9 cellular contexts compared by ENCODE assay signal in genomic region chr5:72517961-72518690, GRCh38. TPM values are rescaled to one million over a fixed set of nuclear protein-coding genes. Genes with fewer than 3 reads are reported as not detected.
DNase-seq lines count a peak whose midpoint lies in the region; ATAC-seq and TF ChIP-seq lines count a peak whose summit lies in the region.
"Had no signal": no experiment of that assay in that cellular context is flagged by ENCODE, and none has a peak within 500 bp of the region (broad histone marks: within the 10 kb centered on the region; RNA-seq: fewer than 3 reads in every experiment).

No MANE protein-coding gene starts in this region.

- no peak overlapping the region for H3K4me3 ChIP-seq in sigmoid colon
- H3K4me3 ChIP-seq: SJSA1 had no signal

- H3K27ac ChIP-seq in sigmoid colon = peak overlapping the region in 1 of 4 donors; percentile 48
- H3K27ac ChIP-seq: SJSA1 had no signal

- H3K4me1 Mint-ChIP-seq in activated T-helper 2 cell treated with anti-CD3 and anti-CD28 coated beads, Interferon-gamma antibody, Interleukin-2, Interleukin-4, amounts not matched to agents 10 μg/mL and 5 μg/mL and 100 μg/mL, durations not matched to agents 14 hours and 24 hours and 36 hours (ENCODE audit: low read depth) = peaks cover 11% of the 10 kb centered on the region
- H3K4me1 Mint-ChIP-seq in activated naive CD8-positive, alpha-beta T cell treated with anti-CD3 and anti-CD28 coated beads, Interleukin-2, amount 50 U/mL, for 24 hours = peaks cover 5% of the 10 kb centered on the region

- H3K9me3 Mint-ChIP-seq in activated T-helper 2 cell treated with anti-CD3 and anti-CD28 coated beads, Interferon-gamma antibody, Interleukin-2, Interleukin-4, amounts not matched to agents 10 μg/mL and 5 μg/mL and 100 μg/mL, durations not matched to agents 14 hours and 24 hours and 36 hours = no peaks in the 10 kb centered on the region
- peaks cover 7% of the 10 kb centered on the region for H3K9me3 Mint-ChIP-seq in activated naive CD8-positive, alpha-beta T cell treated with anti-CD3 and anti-CD28 coated beads, Interleukin-2, amount 50 U/mL, for 24 hours

- DNase-seq in GM10248 (ENCODE audit: extremely low spot score) (peak; percentile 24), left ventricle myocardium superior (peak; percentile 68), sigmoid colon (peak; percentile 70), NCI-H2029 treated with DMSO at 0.1 percent for 48 hours (lab: John Stamatoyannopoulos, UW) (no peak)
- no peak for DNase-seq in activated T-helper 2 cell treated with anti-CD3 and anti-CD28 coated beads, Interferon-gamma antibody, Interleukin-2, Interleukin-4, amounts not matched to agents 10 μg/mL and 5 μg/mL and 100 μg/mL, durations not matched to agents 14 hours and 24 hours and 36 hours (ENCODE audit: low spot score)
- DNase-seq in activated naive CD8-positive, alpha-beta T cell treated with anti-CD3 and anti-CD28 coated beads, Interleukin-2, amount 50 U/mL, for 24 hours = no peak

- no peaks in the 10 kb centered on the region for H3K36me3 Mint-ChIP-seq in activated T-helper 2 cell treated with anti-CD3 and anti-CD28 coated beads, Interferon-gamma antibody, Interleukin-2, Interleukin-4, amounts not matched to agents 10 μg/mL and 5 μg/mL and 100 μg/mL, durations not matched to agents 14 hours and 24 hours and 36 hours (ENCODE audit: low read depth)
- H3K36me3 Mint-ChIP-seq in activated naive CD8-positive, alpha-beta T cell treated with anti-CD3 and anti-CD28 coated beads, Interleukin-2, amount 50 U/mL, for 24 hours (ENCODE audit: low read depth) = no peaks in the 10 kb centered on the region

- ATAC-seq in left ventricle myocardium superior (peak; percentile 92), GM18520 (IDR thresholded peaks at IDR 0.05; ENCODE audit: unreplicated experiment) (no peak), HG02678 (IDR thresholded peaks at IDR 0.05; ENCODE audit: unreplicated experiment) (no peak)
- no peak for ATAC-seq in activated naive CD8-positive, alpha-beta T cell treated with anti-CD3 and anti-CD28 coated beads, Interleukin-2, amount 50 U/mL, for 24 hours

- H3K9me3 ChIP-seq in sigmoid colon = peaks cover 0 to 3% (median 0%) of the 10 kb centered on the region in 4 donors

- H3K27ac Mint-ChIP-seq in activated T-helper 2 cell treated with anti-CD3 and anti-CD28 coated beads, Interferon-gamma antibody, Interleukin-2, Interleukin-4, amounts not matched to agents 10 μg/mL and 5 μg/mL and 100 μg/mL, durations not matched to agents 14 hours and 24 hours and 36 hours = peak overlapping the region; percentile 67
- no peak overlapping the region for H3K27ac Mint-ChIP-seq in activated naive CD8-positive, alpha-beta T cell treated with anti-CD3 and anti-CD28 coated beads, Interleukin-2, amount 50 U/mL, for 24 hours

- no peak for TF ChIP-seq EP300 in sigmoid colon (IDR thresholded peaks at IDR 0.05)

- POLR2A ChIA-PET in GM10248 (lab: Yijun Ruan, JAX) = no interaction called here

- H3K36me3 ChIP-seq in sigmoid colon = no peaks in the 10 kb centered on the region
- H3K36me3 ChIP-seq: SJSA1 had no signal

- no peak overlapping the region for H3K4me3 Mint-ChIP-seq in activated T-helper 2 cell treated with anti-CD3 and anti-CD28 coated beads, Interferon-gamma antibody, Interleukin-2, Interleukin-4, amounts not matched to agents 10 μg/mL and 5 μg/mL and 100 μg/mL, durations not matched to agents 14 hours and 24 hours and 36 hours (ENCODE audit: low read depth)
- no peak overlapping the region for H3K4me3 Mint-ChIP-seq in activated naive CD8-positive, alpha-beta T cell treated with anti-CD3 and anti-CD28 coated beads, Interleukin-2, amount 50 U/mL, for 24 hours

- TF ChIP-seq CTCF in GM10248 (IDR thresholded peaks at IDR 0.05; ENCODE audit: control extremely low read depth, extremely low read depth, low read depth, missing control alignments) = no peak
- TF ChIP-seq CTCF in sigmoid colon (IDR thresholded peaks at IDR 0.05) = no peak

- TF ChIP-seq POLR2A in sigmoid colon (IDR thresholded peaks at IDR 0.05) = no peak

- 50 to 60% methylated on average over 13 of the region's 13 CpGs for whole genome bisulfite sequencing in sigmoid colon, 2 donors

- CTCF ChIA-PET in GM10248 (lab: Yijun Ruan, JAX) = interaction anchor here (0.7 to 2.2 kb wide), 9 partner anchors 11 to 736 kb away, joined by 3 to 10 read pairs (median 3); partner anchors contain the start of gene ZNF366

- peaks cover 7% of the 10 kb centered on the region for H3K27me3 Mint-ChIP-seq in activated T-helper 2 cell treated with anti-CD3 and anti-CD28 coated beads, Interferon-gamma antibody, Interleukin-2, Interleukin-4, amounts not matched to agents 10 μg/mL and 5 μg/mL and 100 μg/mL, durations not matched to agents 14 hours and 24 hours and 36 hours (ENCODE audit: low read depth)
- H3K27me3 Mint-ChIP-seq in activated naive CD8-positive, alpha-beta T cell treated with anti-CD3 and anti-CD28 coated beads, Interleukin-2, amount 50 U/mL, for 24 hours = peaks cover 1% of the 10 kb centered on the region

- H3K27me3 ChIP-seq in sigmoid colon = no peaks in the 10 kb centered on the region
- H3K27me3 ChIP-seq: SJSA1 had no signal

- no peaks in the 10 kb centered on the region for H3K4me1 ChIP-seq in sigmoid colon
- H3K4me1 ChIP-seq: SJSA1 had no signal

- intact Hi-C loops in activated T-helper 2 cell treated with anti-CD3 and anti-CD28 coated beads, Interferon-gamma antibody, Interleukin-2, Interleukin-4, amounts not matched to agents 10 μg/mL and 5 μg/mL and 100 μg/mL, durations not matched to agents 14 hours and 24 hours and 36 hours (cut with micrococcal nuclease) = no loop called here
- intact Hi-C loops in left ventricle myocardium superior (cut with micrococcal nuclease) (no loop called here), sigmoid colon (cut with DNase I) (no loop called here)

RNA-seq across cellular contexts. Expression of gene ZNF366, which starts 10.9 kb away (rescaled TPM):
- not detected in 2 replicates for total RNA-seq in activated T-helper 2 cell treated with anti-CD3 and anti-CD28 coated beads, Interferon-gamma antibody, Interleukin-2, Interleukin-4, amounts not matched to agents 10 μg/mL and 5 μg/mL and 100 μg/mL, durations not matched to agents 14 hours and 24 hours and 36 hours
- total RNA-seq in left ventricle myocardium superior (8.9 TPM), sigmoid colon (1 to 10 TPM; 1.8 to 3.9 (median 2.0) TPM)
- 1 to 10 TPM in 1 of 3 donors, under 1 TPM in 2; 0.46 to 1.6 (median 0.60) TPM for polyA plus RNA-seq in sigmoid colon
- total RNA-seq: SJSA1 had no signal

Comparison
In these comparisons a context has a peak if more than half of its experiments do, and no peak if none do; other contexts are left out.
1. DNase-seq: peak in GM10248 (single experiment), left ventricle myocardium superior (single experiment) and sigmoid colon (single experiment); none in activated T-helper 2 cell treated with anti-CD3 and anti-CD28 coated beads, Interferon-gamma antibody, Interleukin-2, Interleukin-4, amounts not matched to agents 10 μg/mL and 5 μg/mL and 100 μg/mL, durations not matched to agents 14 hours and 24 hours and 36 hours (single experiment), activated naive CD8-positive, alpha-beta T cell treated with anti-CD3 and anti-CD28 coated beads, Interleukin-2, amount 50 U/mL, for 24 hours (single experiment) and NCI-H2029 treated with DMSO at 0.1 percent for 48 hours (single experiment).